ENCODE assay signal across 2 cellular contexts in genomic region chr1:34037856-34038255, GRCh38.
TF ChIP-seq lines count a peak whose summit lies in the region.

No MANE protein-coding gene starts in this region.

TF ChIP-seq in GM23338, 12 proteins besides CTCF, POLR2A, EP300 and RAD21:
- TF ChIP-seq, protein P1, sequence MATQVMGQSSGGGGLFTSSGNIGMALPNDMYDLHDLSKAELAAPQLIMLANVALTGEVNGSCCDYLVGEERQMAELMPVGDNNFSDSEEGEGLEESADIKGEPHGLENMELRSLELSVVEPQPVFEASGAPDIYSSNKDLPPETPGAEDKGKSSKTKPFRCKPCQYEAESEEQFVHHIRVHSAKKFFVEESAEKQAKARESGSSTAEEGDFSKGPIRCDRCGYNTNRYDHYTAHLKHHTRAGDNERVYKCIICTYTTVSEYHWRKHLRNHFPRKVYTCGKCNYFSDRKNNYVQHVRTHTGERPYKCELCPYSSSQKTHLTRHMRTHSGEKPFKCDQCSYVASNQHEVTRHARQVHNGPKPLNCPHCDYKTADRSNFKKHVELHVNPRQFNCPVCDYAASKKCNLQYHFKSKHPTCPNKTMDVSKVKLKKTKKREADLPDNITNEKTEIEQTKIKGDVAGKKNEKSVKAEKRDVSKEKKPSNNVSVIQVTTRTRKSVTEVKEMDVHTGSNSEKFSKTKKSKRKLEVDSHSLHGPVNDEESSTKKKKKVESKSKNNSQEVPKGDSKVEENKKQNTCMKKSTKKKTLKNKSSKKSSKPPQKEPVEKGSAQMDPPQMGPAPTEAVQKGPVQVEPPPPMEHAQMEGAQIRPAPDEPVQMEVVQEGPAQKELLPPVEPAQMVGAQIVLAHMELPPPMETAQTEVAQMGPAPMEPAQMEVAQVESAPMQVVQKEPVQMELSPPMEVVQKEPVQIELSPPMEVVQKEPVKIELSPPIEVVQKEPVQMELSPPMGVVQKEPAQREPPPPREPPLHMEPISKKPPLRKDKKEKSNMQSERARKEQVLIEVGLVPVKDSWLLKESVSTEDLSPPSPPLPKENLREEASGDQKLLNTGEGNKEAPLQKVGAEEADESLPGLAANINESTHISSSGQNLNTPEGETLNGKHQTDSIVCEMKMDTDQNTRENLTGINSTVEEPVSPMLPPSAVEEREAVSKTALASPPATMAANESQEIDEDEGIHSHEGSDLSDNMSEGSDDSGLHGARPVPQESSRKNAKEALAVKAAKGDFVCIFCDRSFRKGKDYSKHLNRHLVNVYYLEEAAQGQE (IDR thresholded peaks at IDR 0.05; ENCODE audit: unreplicated experiment): no peak
- no peak for TF ChIP-seq EZH2 (IDR thresholded peaks at IDR 0.05; ENCODE audit: low read depth, unreplicated experiment)
- TF ChIP-seq NANOG (IDR thresholded peaks at IDR 0.05; ENCODE audit: borderline replicate concordance): no peak
- no peak for TF ChIP-seq EZH2phosphoT487 (IDR thresholded peaks at IDR 0.05; ENCODE audit: unreplicated experiment)
- no peak for TF ChIP-seq POLR2AphosphoS5 (IDR thresholded peaks at IDR 0.05; ENCODE audit: low read depth)
- no peak for TF ChIP-seq STAT1 (IDR thresholded peaks at IDR 0.05; ENCODE audit: unreplicated experiment)
- TF ChIP-seq, protein P2, sequence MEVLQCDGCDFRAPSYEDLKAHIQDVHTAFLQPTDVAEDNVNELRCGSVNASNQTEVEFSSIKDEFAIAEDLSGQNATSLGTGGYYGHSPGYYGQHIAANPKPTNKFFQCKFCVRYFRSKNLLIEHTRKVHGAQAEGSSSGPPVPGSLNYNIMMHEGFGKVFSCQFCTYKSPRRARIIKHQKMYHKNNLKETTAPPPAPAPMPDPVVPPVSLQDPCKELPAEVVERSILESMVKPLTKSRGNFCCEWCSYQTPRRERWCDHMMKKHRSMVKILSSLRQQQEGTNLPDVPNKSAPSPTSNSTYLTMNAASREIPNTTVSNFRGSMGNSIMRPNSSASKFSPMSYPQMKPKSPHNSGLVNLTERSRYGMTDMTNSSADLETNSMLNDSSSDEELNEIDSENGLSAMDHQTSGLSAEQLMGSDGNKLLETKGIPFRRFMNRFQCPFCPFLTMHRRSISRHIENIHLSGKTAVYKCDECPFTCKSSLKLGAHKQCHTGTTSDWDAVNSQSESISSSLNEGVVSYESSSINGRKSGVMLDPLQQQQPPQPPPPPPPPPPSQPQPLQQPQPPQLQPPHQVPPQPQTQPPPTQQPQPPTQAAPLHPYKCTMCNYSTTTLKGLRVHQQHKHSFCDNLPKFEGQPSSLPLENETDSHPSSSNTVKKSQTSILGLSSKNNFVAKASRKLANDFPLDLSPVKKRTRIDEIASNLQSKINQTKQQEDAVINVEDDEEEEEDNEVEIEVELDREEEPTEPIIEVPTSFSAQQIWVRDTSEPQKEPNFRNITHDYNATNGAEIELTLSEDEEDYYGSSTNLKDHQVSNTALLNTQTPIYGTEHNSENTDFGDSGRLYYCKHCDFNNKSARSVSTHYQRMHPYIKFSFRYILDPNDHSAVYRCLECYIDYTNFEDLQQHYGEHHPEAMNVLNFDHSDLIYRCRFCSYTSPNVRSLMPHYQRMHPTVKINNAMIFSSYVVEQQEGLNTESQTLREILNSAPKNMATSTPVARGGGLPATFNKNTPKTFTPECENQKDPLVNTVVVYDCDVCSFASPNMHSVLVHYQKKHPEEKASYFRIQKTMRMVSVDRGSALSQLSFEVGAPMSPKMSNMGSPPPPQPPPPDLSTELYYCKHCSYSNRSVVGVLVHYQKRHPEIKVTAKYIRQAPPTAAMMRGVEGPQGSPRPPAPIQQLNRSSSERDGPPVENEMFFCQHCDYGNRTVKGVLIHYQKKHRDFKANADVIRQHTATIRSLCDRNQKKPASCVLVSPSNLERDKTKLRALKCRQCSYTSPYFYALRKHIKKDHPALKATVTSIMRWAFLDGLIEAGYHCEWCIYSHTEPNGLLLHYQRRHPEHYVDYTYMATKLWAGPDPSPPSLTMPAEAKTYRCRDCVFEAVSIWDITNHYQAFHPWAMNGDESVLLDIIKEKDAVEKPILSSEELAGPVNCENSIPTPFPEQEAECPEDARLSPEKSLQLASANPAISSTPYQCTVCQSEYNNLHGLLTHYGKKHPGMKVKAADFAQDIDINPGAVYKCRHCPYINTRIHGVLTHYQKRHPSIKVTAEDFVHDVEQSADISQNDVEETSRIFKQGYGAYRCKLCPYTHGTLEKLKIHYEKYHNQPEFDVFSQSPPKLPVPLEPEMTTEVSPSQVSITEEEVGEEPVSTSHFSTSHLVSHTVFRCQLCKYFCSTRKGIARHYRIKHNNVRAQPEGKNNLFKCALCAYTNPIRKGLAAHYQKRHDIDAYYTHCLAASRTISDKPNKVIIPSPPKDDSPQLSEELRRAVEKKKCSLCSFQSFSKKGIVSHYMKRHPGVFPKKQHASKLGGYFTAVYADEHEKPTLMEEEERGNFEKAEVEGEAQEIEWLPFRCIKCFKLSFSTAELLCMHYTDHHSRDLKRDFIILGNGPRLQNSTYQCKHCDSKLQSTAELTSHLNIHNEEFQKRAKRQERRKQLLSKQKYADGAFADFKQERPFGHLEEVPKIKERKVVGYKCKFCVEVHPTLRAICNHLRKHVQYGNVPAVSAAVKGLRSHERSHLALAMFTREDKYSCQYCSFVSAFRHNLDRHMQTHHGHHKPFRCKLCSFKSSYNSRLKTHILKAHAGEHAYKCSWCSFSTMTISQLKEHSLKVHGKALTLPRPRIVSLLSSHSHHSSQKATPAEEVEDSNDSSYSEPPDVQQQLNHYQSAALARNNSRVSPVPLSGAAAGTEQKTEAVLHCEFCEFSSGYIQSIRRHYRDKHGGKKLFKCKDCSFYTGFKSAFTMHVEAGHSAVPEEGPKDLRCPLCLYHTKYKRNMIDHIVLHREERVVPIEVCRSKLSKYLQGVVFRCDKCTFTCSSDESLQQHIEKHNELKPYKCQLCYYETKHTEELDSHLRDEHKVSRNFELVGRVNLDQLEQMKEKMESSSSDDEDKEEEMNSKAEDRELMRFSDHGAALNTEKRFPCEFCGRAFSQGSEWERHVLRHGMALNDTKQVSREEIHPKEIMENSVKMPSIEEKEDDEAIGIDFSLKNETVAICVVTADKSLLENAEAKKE (CRISPR knock-in tag; IDR thresholded peaks at IDR 0.05): no peak
- no peak for TF ChIP-seq CREB1 (CRISPR knock-in tag; IDR thresholded peaks at IDR 0.05; ENCODE audit: low read depth)
- TF ChIP-seq JUNB (IDR thresholded peaks at IDR 0.05; ENCODE audit: unreplicated experiment): no peak
- no peak for TF ChIP-seq ZNF331 (CRISPR knock-in tag; IDR thresholded peaks at IDR 0.05; ENCODE audit: low read depth)
- TF ChIP-seq ZNF114 (CRISPR knock-in tag; IDR thresholded peaks at IDR 0.05): no peak
- TF ChIP-seq, protein P3, sequence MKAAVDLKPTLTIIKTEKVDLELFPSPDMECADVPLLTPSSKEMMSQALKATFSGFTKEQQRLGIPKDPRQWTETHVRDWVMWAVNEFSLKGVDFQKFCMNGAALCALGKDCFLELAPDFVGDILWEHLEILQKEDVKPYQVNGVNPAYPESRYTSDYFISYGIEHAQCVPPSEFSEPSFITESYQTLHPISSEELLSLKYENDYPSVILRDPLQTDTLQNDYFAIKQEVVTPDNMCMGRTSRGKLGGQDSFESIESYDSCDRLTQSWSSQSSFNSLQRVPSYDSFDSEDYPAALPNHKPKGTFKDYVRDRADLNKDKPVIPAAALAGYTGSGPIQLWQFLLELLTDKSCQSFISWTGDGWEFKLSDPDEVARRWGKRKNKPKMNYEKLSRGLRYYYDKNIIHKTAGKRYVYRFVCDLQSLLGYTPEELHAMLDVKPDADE (IDR thresholded peaks at IDR 0.05): no peak

TF ChIP-seq in H1, 55 proteins besides CTCF, POLR2A, EP300 and RAD21:
- TF ChIP-seq, protein P4, sequence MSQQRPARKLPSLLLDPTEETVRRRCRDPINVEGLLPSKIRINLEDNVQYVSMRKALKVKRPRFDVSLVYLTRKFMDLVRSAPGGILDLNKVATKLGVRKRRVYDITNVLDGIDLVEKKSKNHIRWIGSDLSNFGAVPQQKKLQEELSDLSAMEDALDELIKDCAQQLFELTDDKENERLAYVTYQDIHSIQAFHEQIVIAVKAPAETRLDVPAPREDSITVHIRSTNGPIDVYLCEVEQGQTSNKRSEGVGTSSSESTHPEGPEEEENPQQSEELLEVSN (IDR thresholded peaks at IDR 0.05): no peak
- TF ChIP-seq TEAD4 (IDR thresholded peaks at IDR 0.05; ENCODE audit: low read depth, low read length) (0 out of 2 replicates have a peak, but pooled peaks have one; percentile 19), ATF3 (IDR thresholded peaks at IDR 0.05; ENCODE audit: insufficient read depth, low read depth, low read length) (no peak), MAFK (IDR thresholded peaks at IDR 0.05; ENCODE audit: low read depth, low read length) (no peak), ATF2 (IDR thresholded peaks at IDR 0.05; ENCODE audit: low read length) (no peak), JUN (IDR thresholded peaks at IDR 0.05; ENCODE audit: low read depth, low read length) (no peak), KDM1A (IDR thresholded peaks at IDR 0.05; ENCODE audit: borderline replicate concordance, low read length) (no peak)
